ENCODE assay signal across 15 cellular contexts in genomic region chr10:122463466-122464157, GRCh38. TPM values are rescaled to one million over a fixed set of nuclear protein-coding genes. Genes with fewer than 3 reads are reported as not detected.
DNase-seq lines count a peak whose midpoint lies in the region; ATAC-seq and TF ChIP-seq lines count a peak whose summit lies in the region.
"Had no signal": no experiment of that assay in that cellular context is flagged by ENCODE, and none has a peak within 500 bp of the region (broad histone marks: within the 10 kb centered on the region; RNA-seq: fewer than 3 reads in every experiment).

No MANE protein-coding gene starts in this region.

- DNase-seq in LHCN-M2 (ENCODE audit: low read depth): peak; percentile 39
- DNase-seq in central memory CD8-positive, alpha-beta T cell (ENCODE audit: low spot score in 2 of 2): no peak
- no peak for DNase-seq in lower lobe of right lung
- no peak for DNase-seq in NCI-H345 (lab: John Stamatoyannopoulos, UW)
- DNase-seq in SHP77 (lab: John Stamatoyannopoulos, UW): no peak
- DNase-seq: activated CD8-positive, alpha-beta T cell treated with anti-CD3 and anti-CD28 coated beads for 36 hours; cerebellar nuclear complex; DMS79; islet precursor cell; SJCRH30; stimulated activated CD4-positive, alpha-beta T cell treated with anti-CD3 and anti-CD28 coated beads, Interleukin-1b, Interleukin-23, amount 100 ng/mL, for 48 hours had no signal

- H3K27me3 ChIP-seq in lower lobe of right lung (ENCODE audit: low read depth) (peaks cover 16% of the 10 kb centered on the region), stomach smooth muscle (ENCODE audit: control insufficient read depth in 1 of 2, insufficient read depth in 2 of 2, low read length in 2 of 2) (no peaks in the 10 kb centered on the region)

- H3K27me3 Mint-ChIP-seq in central memory CD8-positive, alpha-beta T cell: peaks cover 76% of the 10 kb centered on the region

- H3K9ac ChIP-seq in stomach smooth muscle (ENCODE audit: low read length in 2 of 2): no peak overlapping the region

- no peak for ATAC-seq in central memory CD8-positive, alpha-beta T cell (replicated peaks; ENCODE audit: extremely low read depth, poor library complexity, severe bottlenecking)
- ATAC-seq in lower lobe of right lung (no peak), GM19467 (IDR thresholded peaks at IDR 0.05; ENCODE audit: unreplicated experiment) (no peak), HG03520 (IDR thresholded peaks at IDR 0.05; ENCODE audit: unreplicated experiment) (no peak)
- ATAC-seq: activated CD8-positive, alpha-beta T cell treated with anti-CD3 and anti-CD28 coated beads for 36 hours had no signal

- no peak for TF ChIP-seq CTCF in lower lobe of right lung (IDR thresholded peaks at IDR 0.05)

- H3K9me3 ChIP-seq in lower lobe of right lung (no peaks in the 10 kb centered on the region), stomach smooth muscle (ENCODE audit: control insufficient read depth in 2 of 2, low read length in 2 of 2) (no peaks in the 10 kb centered on the region)
- H3K9me3 ChIP-seq: SJCRH30 had no signal

- H3K4me3 ChIP-seq in lower lobe of right lung: peak overlapping the region; percentile 71
- H3K4me3 ChIP-seq in stomach smooth muscle (ENCODE audit: low read length in 2 of 2): peak overlapping the region; percentile 77 to 91
- H3K4me3 ChIP-seq: SJCRH30 had no signal

- H3K4me1 ChIP-seq in lower lobe of right lung (peaks cover 16% of the 10 kb centered on the region), stomach smooth muscle (ENCODE audit: control insufficient read depth, insufficient read depth, low read length) (peaks cover 23% of the 10 kb centered on the region)

- peaks cover 13% of the 10 kb centered on the region for H3K4me1 Mint-ChIP-seq in central memory CD8-positive, alpha-beta T cell

- no peaks in the 10 kb centered on the region for H3K9me3 Mint-ChIP-seq in central memory CD8-positive, alpha-beta T cell
- H3K9me3 Mint-ChIP-seq: activated CD8-positive, alpha-beta T cell treated with anti-CD3 and anti-CD28 coated beads for 36 hours had no signal

- H3K27ac ChIP-seq in lower lobe of right lung (no peak overlapping the region), stomach smooth muscle (ENCODE audit: low read length) (no peak overlapping the region)
- H3K27ac ChIP-seq: HL-60, SJCRH30 had no signal

- intact Hi-C loops in lower lobe of right lung (cut with DNase I): no loop called here

- peak overlapping the region; percentile 79 for H3K4me3 Mint-ChIP-seq in central memory CD8-positive, alpha-beta T cell

- H3K27ac Mint-ChIP-seq in central memory CD8-positive, alpha-beta T cell (ENCODE audit: low read depth): no peak overlapping the region
- H3K27ac Mint-ChIP-seq: activated CD8-positive, alpha-beta T cell treated with anti-CD3 and anti-CD28 coated beads for 36 hours had no signal

- H3K36me3 Mint-ChIP-seq in central memory CD8-positive, alpha-beta T cell (ENCODE audit: insufficient read depth): no peaks in the 10 kb centered on the region

- no peaks in the 10 kb centered on the region for H3K36me3 ChIP-seq in lower lobe of right lung
- H3K36me3 ChIP-seq in stomach smooth muscle (ENCODE audit: control insufficient read depth in 2 of 2, insufficient read depth in 2 of 2, low read length in 2 of 2): no peaks in the 10 kb centered on the region
- H3K36me3 ChIP-seq: SJCRH30 had no signal

RNA-seq across cellular contexts. Expression of gene HTRA1, which starts 2.3 kb away (rescaled TPM):
- total RNA-seq in LHCN-M2 (2014; rRNA removed): 1,894 and 1,897 TPM in 2 replicates
- polyA plus RNA-seq in LHCN-M2 (2012): 484 TPM
- 45.3 TPM for total RNA-seq in lower lobe of right lung
- total RNA-seq: activated CD8-positive, alpha-beta T cell treated with anti-CD3 and anti-CD28 coated beads for 36 hours had no signal

RNA-seq across cellular contexts. Expression of gene ARMS2, which starts 9.2 kb away (rescaled TPM):
- total RNA-seq in LHCN-M2 (2014; rRNA removed) (not detected in 2 replicates), lower lobe of right lung (not detected)
- 0.10 TPM for polyA plus RNA-seq in LHCN-M2 (2012)
- total RNA-seq: activated CD8-positive, alpha-beta T cell treated with anti-CD3 and anti-CD28 coated beads for 36 hours; SJCRH30 had no signal

Comparison
In these comparisons a context has a peak if more than half of its experiments do, and no peak if none do; other contexts are left out.
1. RNA of gene HTRA1, which starts 2.3 kb away (total RNA-seq): 1,894 to 1,897 TPM in LHCN-M2; 45.3 TPM in lower lobe of right lung (single experiment); every median in the first group is over 10 times any median in the second.